Comparison of ENCODE assay signal across 8 cellular contexts in genomic region chr4:109803924-109804571, GRCh38. TPM values are rescaled to one million over a fixed set of nuclear protein-coding genes. Genes with fewer than 3 reads are reported as not detected.
DNase-seq lines count a peak whose midpoint lies in the region; ATAC-seq and TF ChIP-seq lines count a peak whose summit lies in the region.

No MANE protein-coding gene starts in this region.

- H2AFZ ChIP-seq in mammary epithelial cell (ENCODE audit: low read depth, low read length) = no peak overlapping the region

- TF ChIP-seq CTCF in AG04449 (IDR thresholded peaks at IDR 0.05; ENCODE audit: insufficient read depth, low read length, missing control alignments) = peak; percentile 28
- peak; percentile 49 to 57 for TF ChIP-seq CTCF in mammary epithelial cell (conservative IDR thresholded peaks at IDR 0.05 in 1 of 2, IDR thresholded peaks at IDR 0.05 in 1 of 2; ENCODE audit: extremely low read depth in 1 of 2, insufficient read depth in 1 of 2, low read depth in 1 of 2, low read length in 2 of 2)
- TF ChIP-seq CTCF in mesothelial cell of epicardium (IDR thresholded peaks at IDR 0.05; ENCODE audit: unreplicated experiment) = no peak

- no peaks in the 10 kb centered on the region for H3K4me1 ChIP-seq in mammary epithelial cell (ENCODE audit: insufficient read depth, low read length)

- in situ Hi-C loops in mammary epithelial cell (cut with MboI; ENCODE audit: low sequenced_read_pairs in 2 of 2) = loop anchor here in 1 of 2 donors (10.0 kb wide), 1 partner anchor 379 kb away; no protein-coding TSS in a partner anchor

- no peak overlapping the region for H3K9ac ChIP-seq in mammary epithelial cell (ENCODE audit: insufficient read depth, low read length)

- no peak for DNase-seq in AG04449 (ENCODE audit: low read depth, low spot score)
- DNase-seq in GM04504 (ENCODE audit: low read depth) = peak; percentile 23
- DNase-seq in NCI-H446 treated with DMSO at 0.1 percent for 48 hours (lab: John Stamatoyannopoulos, UW) = peak; percentile 36
- DNase-seq in mammary epithelial cell = peak; percentile 36
- no peak for DNase-seq in mesothelial cell of epicardium (ENCODE audit: low spot score in 2 of 2, unreplicated experiment in 2 of 2)
- no peak for DNase-seq in activated CD4-positive, CD25-positive, alpha-beta regulatory T cell treated with anti-CD3 and anti-CD28 coated beads, Interleukin-2, amount 50 U/mL, for 72 hours

- ATAC-seq in HG02610 (IDR thresholded peaks at IDR 0.05; ENCODE audit: unreplicated experiment) (peak; percentile 77), GM21576 (IDR thresholded peaks at IDR 0.05; ENCODE audit: unreplicated experiment) (no peak)

- no peak overlapping the region for H3K4me3 Mint-ChIP-seq in mesothelial cell of epicardium

- H3K4me1 Mint-ChIP-seq in mesothelial cell of epicardium = peaks cover 47% of the 10 kb centered on the region

- peaks cover 4% of the 10 kb centered on the region for H3K9me3 Mint-ChIP-seq in mesothelial cell of epicardium

- intact Hi-C loops in mammary epithelial cell (cut with micrococcal nuclease) = loop anchor here (1.0 to 10.0 kb wide), 5 partner anchors 72 to 711 kb away; partner anchors contain the start of genes CASP6 and PLA2G12A

- BruUV-seq in mammary epithelial cell (replicated peaks; lab: Mats Ljungman, UMichigan) = no TSS peak

- dilution Hi-C loops in mammary epithelial cell (cut with HindIII; ENCODE audit: low sequenced_read_pairs) = no loop called here

- no peaks in the 10 kb centered on the region for H3K27me3 ChIP-seq in mammary epithelial cell (ENCODE audit: insufficient read depth, low read length)

- peak overlapping the region; percentile 96 for H3K27ac Mint-ChIP-seq in mesothelial cell of epicardium

- no peaks in the 10 kb centered on the region for H3K9me3 ChIP-seq in mammary epithelial cell (replicated peaks; ENCODE audit: insufficient read depth, low read length)

- no peak overlapping the region for H3K4me3 ChIP-seq in AG04449 (ENCODE audit: low read depth, low read length)
- no peak overlapping the region for H3K4me3 ChIP-seq in mammary epithelial cell (replicated peaks in 1 of 3; ENCODE audit: insufficient read depth in 1 of 3, low read depth in 2 of 3, low read length in 3 of 3)

- no peak overlapping the region for H3K4me2 ChIP-seq in mammary epithelial cell (ENCODE audit: insufficient read depth, low read depth, low read length)

- peaks cover 9% of the 10 kb centered on the region for H3K36me3 Mint-ChIP-seq in mesothelial cell of epicardium

- CTCF ChIA-PET in AG04449 (lab: Yijun Ruan, JAX) = interaction anchor here (0.7 to 4.9 kb wide), 8 partner anchors 8 to 381 kb away, joined by 3 to 35 read pairs (median 4); partner anchors contain the start of gene CASP6
- CTCF ChIA-PET in mammary epithelial cell (lab: Charles Lee; ENCODE audit: low non-redundant PET) = interaction anchor here (0.6 to 0.9 kb wide), 2 partner anchors 241 to 371 kb away, joined by 3 to 5 read pairs; no protein-coding TSS in a partner anchor

- no peaks in the 10 kb centered on the region for H3K79me2 ChIP-seq in mammary epithelial cell (ENCODE audit: insufficient read depth, low read length)

- 8% methylated on average over 4 of the region's 4 CpGs for WGBS in mammary epithelial cell (ENCODE audit: low coverage, missing lambda C conversion rate)

- no peak overlapping the region for H3K27ac ChIP-seq in mammary epithelial cell (ENCODE audit: insufficient read depth, low read depth, low read length)

- no peaks in the 10 kb centered on the region for H3K36me3 ChIP-seq in mammary epithelial cell (ENCODE audit: insufficient read depth, low read length)

- H3K27me3 Mint-ChIP-seq in mesothelial cell of epicardium (ENCODE audit: low read depth) = no peaks in the 10 kb centered on the region

- no peaks in the 10 kb centered on the region for H4K20me1 ChIP-seq in mammary epithelial cell (ENCODE audit: insufficient read depth, low read length)

- POLR2A ChIA-PET in AG04449 (lab: Yijun Ruan, JAX) = interaction anchor here (0.6 kb wide), 1 partner anchor 244 kb away, joined by 5 read pairs; no protein-coding TSS in a partner anchor

RNA-seq across cellular contexts. Expression of gene CFI, which starts 2.2 kb away (rescaled TPM):
- total RNA-seq in mammary epithelial cell = 10 to 100 TPM in 1 of 2 donors, 1 to 10 TPM in 1; 5.3 to 21.5 TPM
- 0.26 TPM for polyA plus RNA-seq in mammary epithelial cell
- not detected for polyA minus RNA-seq in mammary epithelial cell
- 485 to 506 TPM (median 505 TPM) in 3 replicates for total RNA-seq in mesothelial cell of epicardium

RNA-seq across cellular contexts. Expression of gene GAR1, which starts 11.5 kb away (rescaled TPM):
- total RNA-seq in mammary epithelial cell (10 to 100 TPM in 1 of 2 donors, 1 to 10 TPM in 1; 3.3 to 22.7 TPM), mesothelial cell of epicardium (25.6 to 29.5 TPM (median 27.8 TPM) in 3 replicates)
- polyA plus RNA-seq in mammary epithelial cell = 12.2 TPM
- 5.1 TPM for polyA minus RNA-seq in mammary epithelial cell

RNA-seq across cellular contexts. Expression of gene RRH, which starts 23.7 kb away (rescaled TPM):
- total RNA-seq in mammary epithelial cell = under 1 TPM in 1 of 2 donors, not detected in 1; 0.33 TPM
- polyA plus RNA-seq in mammary epithelial cell = 0.07 TPM
- not detected for polyA minus RNA-seq in mammary epithelial cell
- total RNA-seq in mesothelial cell of epicardium = 0.29 to 0.45 TPM (median 0.40 TPM) in 3 replicates

RNA-seq across cellular contexts. Expression of gene LRIT3, which starts 43.9 kb away (rescaled TPM):
- total RNA-seq in mammary epithelial cell = under 1 TPM in 1 of 2 donors, not detected in 1; 0.17 TPM
- 0.01 TPM for polyA plus RNA-seq in mammary epithelial cell
- not detected for polyA minus RNA-seq in mammary epithelial cell
- 0.14 to 0.29 TPM (median 0.16 TPM) in 3 replicates for total RNA-seq in mesothelial cell of epicardium

Comparison
In these comparisons a context has a peak if more than half of its experiments do, and no peak if none do; other contexts are left out.
1. DNase-seq: peak in GM04504 (single experiment), NCI-H446 treated with DMSO at 0.1 percent for 48 hours (single experiment) and mammary epithelial cell (single experiment); none in AG04449 (single experiment), mesothelial cell of epicardium (0 of 2) and activated CD4-positive, CD25-positive, alpha-beta regulatory T cell treated with anti-CD3 and anti-CD28 coated beads, Interleukin-2, amount 50 U/mL, for 72 hours (single experiment).
2. RNA of gene CFI, which starts 2.2 kb away (total RNA-seq): 485 to 506 TPM in mesothelial cell of epicardium; 5.3 to 21.5 TPM in mammary epithelial cell; every median in the first group is over 10 times any median in the second.